8 cellular contexts compared by ENCODE assay signal in genomic region chr19:45817010-45817724, GRCh38. TPM values are rescaled to one million over a fixed set of nuclear protein-coding genes. Genes with fewer than 3 reads are reported as not detected.
DNase-seq lines count a peak whose midpoint lies in the region; ATAC-seq and TF ChIP-seq lines count a peak whose summit lies in the region.

No MANE protein-coding gene starts in this region.

- no peaks in the 10 kb centered on the region for H3K27me3 ChIP-seq in dorsolateral prefrontal cortex

- TF ChIP-seq CTCF in dorsolateral prefrontal cortex (IDR thresholded peaks at IDR 0.05 in 54 of 56, conservative IDR thresholded peaks at IDR 0.05 in 2 of 56; ENCODE audit: low read depth in 1 of 56, partially characterized antibody in 56 of 56) = peak; percentile 80 to 98 (median 93)
- TF ChIP-seq CTCF in lower leg skin (IDR thresholded peaks at IDR 0.05) = peak in 1 of 3 donors; percentile 61

- H3K27ac ChIP-seq in dorsolateral prefrontal cortex = peak overlapping the region in 3 of 59 donors; percentile 13 to 44 (median 18)

- DNase-seq in C1 segment of cervical spinal cord (lab: John Stamatoyannopoulos, UW) (peak in 13 of 14 donors; percentile 13 to 83 (median 62)), NCI-H748 (lab: John Stamatoyannopoulos, UW; ENCODE audit: unreplicated experiment) (peak; percentile 91), dorsolateral prefrontal cortex (peak; percentile 60 to 90 (median 80)), lower leg skin (ENCODE audit: low spot score in 2 of 2) (peak; percentile 86 to 98)
- DNase-seq in activated CD4-positive, alpha-beta T cell treated with anti-CD3 and anti-CD28 coated beads, Interleukin-2, amount 50 U/mL, for 24 hours (ENCODE audit: low read depth in 1 of 2, low spot score in 1 of 2) = peak; percentile 93 to 94
- peak; percentile 93 for DNase-seq in stimulated activated CD8-positive, alpha-beta memory T cell treated with anti-CD3 and anti-CD28 coated beads, Interleukin-12 subunit alpha, Interleukin-12 subunit beta, amount 100 ng/mL, for 1 hour (ENCODE audit: low read depth)

- H3K4me3 ChIP-seq in dorsolateral prefrontal cortex (no peak overlapping the region), lower leg skin (ENCODE audit: low read depth, poor library complexity, severe bottlenecking) (no peak overlapping the region)

- ATAC-seq in GM19324 (IDR thresholded peaks at IDR 0.05; ENCODE audit: low FRiP score, unreplicated experiment) = peak; percentile 84
- peak; percentile 87 for ATAC-seq in HG03521 (IDR thresholded peaks at IDR 0.05; ENCODE audit: unreplicated experiment)

- TF ChIP-seq POLR2A in lower leg skin (IDR thresholded peaks at IDR 0.05) = no peak

- 14 to 22% methylated on average over 22 of the region's 24 CpGs for WGBS in lower leg skin, 2 donors

- intact Hi-C loops in dorsolateral prefrontal cortex (cut with DNase I) (loop anchor here in 1 of 2 donors (2.0 to 5.0 kb wide), 2 partner anchors 200 to 260 kb away; no protein-coding TSS in a partner anchor), lower leg skin (cut with DNase I; ENCODE audit: low total_unique reads) (no loop called here)

RNA-seq across cellular contexts. Expression of gene RSPH6A, which starts 2.1 kb away (rescaled TPM):
- total RNA-seq in dorsolateral prefrontal cortex (1 to 10 TPM in 4 of 120 experiments, under 1 TPM in 97, not detected in 19; 0.16 to 2.5 (median 0.35) TPM), lower leg skin (not detected)

RNA-seq across cellular contexts. Expression of gene DMWD, which starts 24.5 kb away (rescaled TPM):
- total RNA-seq in dorsolateral prefrontal cortex = 100 to 1,000 TPM in 23 of 120 experiments, 10 to 100 TPM in 97; 58.7 to 138 (median 86.8) TPM
- 10 to 100 TPM; 20.0 to 31.0 (median 28.0) TPM for total RNA-seq in lower leg skin

RNA-seq across cellular contexts. Expression of gene DMPK, which starts 34.9 kb away (rescaled TPM):
- total RNA-seq in dorsolateral prefrontal cortex (100 to 1,000 TPM in 15 of 120 experiments, 10 to 100 TPM in 105; 43.1 to 137 (median 76.3) TPM), lower leg skin (10 to 100 TPM in 3 of 4 donors, 1 to 10 TPM in 1; 8.8 to 20.2 (median 13.8) TPM)

RNA-seq across cellular contexts. Expression of gene SYMPK, which starts 45.8 kb away (rescaled TPM):
- total RNA-seq in dorsolateral prefrontal cortex (100 to 1,000 TPM in 17 of 120 experiments, 10 to 100 TPM in 103; 65.0 to 119 (median 87.1) TPM), lower leg skin (10 to 100 TPM; 30.3 to 62.8 (median 46.6) TPM)

RNA-seq across cellular contexts. Expression of gene FOXA3, which starts 47.0 kb away (rescaled TPM):
- total RNA-seq in dorsolateral prefrontal cortex (under 1 TPM in 2 of 120 experiments, not detected in 118; 0.30 to 0.32 TPM), lower leg skin (under 1 TPM in 1 of 4 donors, not detected in 3; 0.12 TPM)
